Comparison of ENCODE assay signal across 8 cellular contexts in genomic region chr12:14256555-14257169, GRCh38.
DNase-seq lines count a peak whose midpoint lies in the region; ATAC-seq and TF ChIP-seq lines count a peak whose summit lies in the region.

No MANE protein-coding gene starts in this region.

- CTCF ChIA-PET in Calu3 (lab: Charles Lee): no interaction called here
- CTCF ChIA-PET in activated CD8-positive, alpha-beta T cell treated with anti-CD3 and anti-CD28 coated beads, Interleukin-2, amount 10 ng/mL, durations not matched to agents 7 days and 5 days (lab: Charles Lee): interaction anchor here (0.7 to 2.7 kb wide), 9 partner anchors 11 to 197 kb away, joined by 3 to 36 read pairs (median 7); partner anchors contain the start of gene ATF7IP

- H3K27ac Mint-ChIP-seq in Calu3 (ENCODE audit: unreplicated experiment): peak overlapping the region; percentile 95
- H3K27ac Mint-ChIP-seq in activated CD8-positive, alpha-beta T cell treated with anti-CD3 and anti-CD28 coated beads, Interleukin-2, amount 10 ng/mL, durations not matched to agents 7 days and 5 days: peak overlapping the region; percentile 99
- peak overlapping the region; percentile 95 for H3K27ac Mint-ChIP-seq in memory B cell

- peak; percentile 39 for TF ChIP-seq CTCF in Calu3 (IDR thresholded peaks at IDR 0.05; ENCODE audit: unreplicated experiment)

- ATAC-seq in HG02642 (IDR thresholded peaks at IDR 0.05; ENCODE audit: poor library complexity, unreplicated experiment): peak; percentile 58
- ATAC-seq in activated CD8-positive, alpha-beta T cell treated with anti-CD3 and anti-CD28 coated beads, Interleukin-2, amount 10 ng/mL, durations not matched to agents 7 days and 5 days: peak; percentile 79
- ATAC-seq in memory B cell (ENCODE audit: low read depth): peak; percentile 76

- BruUV-seq in Calu3 (replicated peaks; lab: Mats Ljungman, UMichigan): no TSS peak

- peak; percentile 77 for DNase-seq in Calu3
- DNase-seq in NCI-H82 (lab: John Stamatoyannopoulos, UW): peak; percentile 85
- peak; percentile 85 for DNase-seq in activated CD8-positive, alpha-beta T cell treated with anti-CD3 and anti-CD28 coated beads, Interleukin-2, amount 10 ng/mL, durations not matched to agents 7 days and 5 days
- DNase-seq in effector CD8-positive, alpha-beta T cell (lab: John Stamatoyannopoulos, UW): peak; percentile 48
- DNase-seq in memory B cell (ENCODE audit: low spot score in 2 of 2): peak; percentile 57 to 72
- DNase-seq in stimulated activated CD8-positive, alpha-beta memory T cell treated with anti-CD3 and anti-CD28 coated beads, Interleukin-15, amount 100 ng/mL, for 1 hour (ENCODE audit: low read depth): peak; percentile 49
- no peak for DNase-seq in NCI-H2107 treated with DMSO at 0.1 percent for 48 hours (lab: John Stamatoyannopoulos, UW; ENCODE audit: unreplicated experiment)

- intact Hi-C loops in Calu3 (cut with micrococcal nuclease; ENCODE audit: unreplicated experiment): loop anchor here (1.0 to 5.0 kb wide), 5 partner anchors 16 to 161 kb away; partner anchors contain the start of gene ATF7IP

- no peaks in the 10 kb centered on the region for H3K27me3 Mint-ChIP-seq in Calu3 (ENCODE audit: unreplicated experiment)
- H3K27me3 Mint-ChIP-seq in activated CD8-positive, alpha-beta T cell treated with anti-CD3 and anti-CD28 coated beads, Interleukin-2, amount 10 ng/mL, durations not matched to agents 7 days and 5 days (ENCODE audit: low read depth): no peaks in the 10 kb centered on the region
- no peaks in the 10 kb centered on the region for H3K27me3 Mint-ChIP-seq in memory B cell

- H3K4me1 Mint-ChIP-seq in Calu3 (ENCODE audit: low read depth, unreplicated experiment) (peaks cover 58% of the 10 kb centered on the region), memory B cell (peaks cover 28% of the 10 kb centered on the region)
- peaks cover 60% of the 10 kb centered on the region for H3K4me1 Mint-ChIP-seq in activated CD8-positive, alpha-beta T cell treated with anti-CD3 and anti-CD28 coated beads, Interleukin-2, amount 10 ng/mL, durations not matched to agents 7 days and 5 days (ENCODE audit: low read depth)

- H3K36me3 Mint-ChIP-seq in Calu3 (ENCODE audit: insufficient read depth, unreplicated experiment) (peaks cover 42% of the 10 kb centered on the region), memory B cell (no peaks in the 10 kb centered on the region)
- peaks cover 37% of the 10 kb centered on the region for H3K36me3 Mint-ChIP-seq in activated CD8-positive, alpha-beta T cell treated with anti-CD3 and anti-CD28 coated beads, Interleukin-2, amount 10 ng/mL, durations not matched to agents 7 days and 5 days (ENCODE audit: low read depth)

- H3K9me3 Mint-ChIP-seq in Calu3 (ENCODE audit: low read depth, unreplicated experiment) (no peaks in the 10 kb centered on the region), memory B cell (no peaks in the 10 kb centered on the region)
- H3K9me3 Mint-ChIP-seq in activated CD8-positive, alpha-beta T cell treated with anti-CD3 and anti-CD28 coated beads, Interleukin-2, amount 10 ng/mL, durations not matched to agents 7 days and 5 days (ENCODE audit: insufficient read depth): peaks cover 20% of the 10 kb centered on the region

- POLR2A ChIA-PET in activated CD8-positive, alpha-beta T cell treated with anti-CD3 and anti-CD28 coated beads, Interleukin-2, amount 10 ng/mL, durations not matched to agents 7 days and 5 days (lab: Charles Lee): interaction anchor here (0.5 to 2.4 kb wide), 7 partner anchors 17 to 515 kb away, joined by 3 to 17 read pairs (median 6); partner anchors contain the start of gene ATF7IP

- H3K4me3 Mint-ChIP-seq in Calu3 (ENCODE audit: low read depth, unreplicated experiment): peak overlapping the region; percentile 24
- H3K4me3 Mint-ChIP-seq in activated CD8-positive, alpha-beta T cell treated with anti-CD3 and anti-CD28 coated beads, Interleukin-2, amount 10 ng/mL, durations not matched to agents 7 days and 5 days: peak overlapping the region; percentile 66
- peak overlapping the region; percentile 71 for H3K4me3 Mint-ChIP-seq in memory B cell
